In genomic region chr4:16217300-16218051, GRCh38 we compare ENCODE assay signal across 10 cellular contexts. TPM values are rescaled to one million over a fixed set of nuclear protein-coding genes. Genes with fewer than 3 reads are reported as not detected.
DNase-seq lines count a peak whose midpoint lies in the region; ATAC-seq, FAIRE-seq and TF ChIP-seq lines count a peak whose summit lies in the region.
"Had no signal": no experiment of that assay in that cellular context is flagged by ENCODE, and none has a peak within 500 bp of the region (broad histone marks: within the 10 kb centered on the region; RNA-seq: fewer than 3 reads in every experiment).

No MANE protein-coding gene starts in this region.

- peaks cover 58 to 80% (median 76%) of the 10 kb centered on the region in 3 donors for H3K4me1 Mint-ChIP-seq in CD8-positive, alpha-beta memory T cell
- peaks cover 15% of the 10 kb centered on the region for H3K4me1 Mint-ChIP-seq in WTC11
- H3K4me1 Mint-ChIP-seq in MCF 10A (ENCODE audit: insufficient read depth, unreplicated experiment), result peaks cover 23% of the 10 kb centered on the region

- CTCF ChIA-PET in CD8-positive, alpha-beta memory T cell (lab: Charles Lee), result interaction anchor here (1.0 to 1.4 kb wide), 3 partner anchors 12 to 25 kb away, joined by 3 to 4 read pairs (median 3); no protein-coding TSS in a partner anchor
- CTCF ChIA-PET in WTC11 (lab: Charles Lee), result interaction anchor here (1.6 kb wide), 1 partner anchor 11 kb away, joined by 9 read pairs; no protein-coding TSS in a partner anchor
- CTCF ChIA-PET in MCF 10A (lab: Yijun Ruan, JAX), result interaction anchor here (1.6 kb wide), 1 partner anchor 12 kb away, joined by 7 read pairs; no protein-coding TSS in a partner anchor

- H3K36me3 Mint-ChIP-seq in CD8-positive, alpha-beta memory T cell, result peaks cover 0 to 52% (median 24%) of the 10 kb centered on the region in 3 donors
- H3K36me3 Mint-ChIP-seq in WTC11 (no peaks in the 10 kb centered on the region), MCF 10A (ENCODE audit: insufficient read depth, unreplicated experiment) (peaks cover 7% of the 10 kb centered on the region)

- intact Hi-C loops in MCF 10A (cut with micrococcal nuclease), result no loop called here

- H3K27me3 ChIP-seq in CD8-positive, alpha-beta memory T cell (ENCODE audit: insufficient read depth, low read length, poor library complexity, severe bottlenecking), result no peaks in the 10 kb centered on the region

- H3K27me3 Mint-ChIP-seq in CD8-positive, alpha-beta memory T cell, result no peaks in the 10 kb centered on the region
- no peaks in the 10 kb centered on the region for H3K27me3 Mint-ChIP-seq in WTC11 (ENCODE audit: low read depth)
- H3K27me3 Mint-ChIP-seq in MCF 10A (ENCODE audit: insufficient read depth, unreplicated experiment), result no peaks in the 10 kb centered on the region

- peak overlapping the region in 5 of 8 donors; percentile 3 to 69 (median 43) for H3K27ac Mint-ChIP-seq in CD8-positive, alpha-beta memory T cell
- H3K27ac Mint-ChIP-seq in WTC11 (peak overlapping the region; percentile 14; the same call in 1 of the 2 replicates), MCF 10A (ENCODE audit: low read depth, unreplicated experiment) (no peak overlapping the region)

- no peaks in the 10 kb centered on the region for H3K9me3 ChIP-seq in CD8-positive, alpha-beta memory T cell (ENCODE audit: low read length)
- H3K9me3 ChIP-seq: lower lobe of right lung had no signal

- no peak for FAIRE-seq in RCC 7860 (lab: Jason Lieb, UNC)
- FAIRE-seq: endometrium had no signal

- no peak for DNase-seq in CD8-positive, alpha-beta memory T cell
- no peak for DNase-seq in WTC11 (ENCODE audit: low spot score)
- no peak for DNase-seq in RCC 7860 (ENCODE audit: low spot score)
- DNase-seq in MCF 10A (ENCODE audit: unreplicated experiment), result no peak
- DNase-seq in EL, result no peak
- DNase-seq: lower lobe of right lung had no signal

- H3K4me1 ChIP-seq in CD8-positive, alpha-beta memory T cell (ENCODE audit: insufficient read depth, low read length), result peaks cover 53% of the 10 kb centered on the region

- TF ChIP-seq CTCF in WTC11 (IDR thresholded peaks at IDR 0.05) (no peak), MCF 10A (IDR thresholded peaks at IDR 0.05; ENCODE audit: unreplicated experiment) (no peak)

- no peak overlapping the region for H3K27ac ChIP-seq in CD8-positive, alpha-beta memory T cell (ENCODE audit: low read depth, low read length)
- H3K27ac ChIP-seq: lower lobe of right lung had no signal

- BruUV-seq in MCF 10A (replicated peaks; lab: Mats Ljungman, UMichigan), result no TSS peak

- no peak overlapping the region for H3K4me3 ChIP-seq in CD8-positive, alpha-beta memory T cell (ENCODE audit: low read length)
- H3K4me3 ChIP-seq: lower lobe of right lung had no signal

- H3K9me3 Mint-ChIP-seq in CD8-positive, alpha-beta memory T cell, result no peaks in the 10 kb centered on the region
- H3K9me3 Mint-ChIP-seq in WTC11 (no peaks in the 10 kb centered on the region), MCF 10A (ENCODE audit: unreplicated experiment) (no peaks in the 10 kb centered on the region)

- POLR2A ChIA-PET in CD8-positive, alpha-beta memory T cell (lab: Charles Lee), result no interaction called here
- POLR2A ChIA-PET in WTC11 (lab: Charles Lee), result interaction anchor here (0.6 kb wide), 1 partner anchor 600 kb away, joined by 6 read pairs; no protein-coding TSS in a partner anchor
- POLR2A ChIA-PET in MCF 10A (lab: Yijun Ruan, JAX), result interaction anchor here (0.6 kb wide), 2 partner anchors 47 to 1149 kb away, joined by 3 read pairs; no protein-coding TSS in a partner anchor

- ATAC-seq in GM19023 (IDR thresholded peaks at IDR 0.05; ENCODE audit: unreplicated experiment) (peak; percentile 76), HG03039 (IDR thresholded peaks at IDR 0.05; ENCODE audit: unreplicated experiment) (peak; percentile 78), WTC11 (no peak), HG02938 (IDR thresholded peaks at IDR 0.05; ENCODE audit: unreplicated experiment) (no peak)
- ATAC-seq: lower lobe of right lung had no signal

- peak overlapping the region in 3 of 7 donors; percentile 5 to 26 (median 19) for H3K4me3 Mint-ChIP-seq in CD8-positive, alpha-beta memory T cell
- no peak overlapping the region for H3K4me3 Mint-ChIP-seq in WTC11
- H3K4me3 Mint-ChIP-seq in MCF 10A (ENCODE audit: unreplicated experiment), result no peak overlapping the region

- peaks cover 13% of the 10 kb centered on the region for H3K36me3 ChIP-seq in CD8-positive, alpha-beta memory T cell (ENCODE audit: insufficient read depth, low read length)

TF ChIP-seq in WTC11, 78 proteins besides CTCF, POLR2A, EP300 and RAD21:
- TF ChIP-seq ESRRA (CRISPR knock-in tag; IDR thresholded peaks at IDR 0.05; ENCODE audit: borderline replicate concordance), result no peak

RNA-seq across cellular contexts. Expression of gene TAPT1, which starts 8.8 kb away (rescaled TPM):
- total RNA-seq in CD8-positive, alpha-beta memory T cell, result 10 to 100 TPM; 23.7 to 27.6 TPM
- 19.1 TPM for polyA plus RNA-seq in CD8-positive, alpha-beta memory T cell
- total RNA-seq in WTC11 (2021) (10.4 to 12.4 TPM (median 10.6 TPM) in 3 replicates), MCF 10A (2022) (22.0 and 27.8 TPM in 2 replicates)

Comparison
In these comparisons a context has a peak if more than half of its experiments do, and no peak if none do; other contexts are left out.
1. ATAC-seq: peak in GM19023 (single experiment) and HG03039 (single experiment); none in WTC11 (single experiment) and HG02938 (single experiment).